ENCODE assay signal across 8 cellular contexts in genomic region chr19:35717665-35718344, GRCh38. TPM values are rescaled to one million over a fixed set of nuclear protein-coding genes. Genes with fewer than 3 reads are reported as not detected.
DNase-seq lines count a peak whose midpoint lies in the region; ATAC-seq and TF ChIP-seq lines count a peak whose summit lies in the region.

A gene with protein sequence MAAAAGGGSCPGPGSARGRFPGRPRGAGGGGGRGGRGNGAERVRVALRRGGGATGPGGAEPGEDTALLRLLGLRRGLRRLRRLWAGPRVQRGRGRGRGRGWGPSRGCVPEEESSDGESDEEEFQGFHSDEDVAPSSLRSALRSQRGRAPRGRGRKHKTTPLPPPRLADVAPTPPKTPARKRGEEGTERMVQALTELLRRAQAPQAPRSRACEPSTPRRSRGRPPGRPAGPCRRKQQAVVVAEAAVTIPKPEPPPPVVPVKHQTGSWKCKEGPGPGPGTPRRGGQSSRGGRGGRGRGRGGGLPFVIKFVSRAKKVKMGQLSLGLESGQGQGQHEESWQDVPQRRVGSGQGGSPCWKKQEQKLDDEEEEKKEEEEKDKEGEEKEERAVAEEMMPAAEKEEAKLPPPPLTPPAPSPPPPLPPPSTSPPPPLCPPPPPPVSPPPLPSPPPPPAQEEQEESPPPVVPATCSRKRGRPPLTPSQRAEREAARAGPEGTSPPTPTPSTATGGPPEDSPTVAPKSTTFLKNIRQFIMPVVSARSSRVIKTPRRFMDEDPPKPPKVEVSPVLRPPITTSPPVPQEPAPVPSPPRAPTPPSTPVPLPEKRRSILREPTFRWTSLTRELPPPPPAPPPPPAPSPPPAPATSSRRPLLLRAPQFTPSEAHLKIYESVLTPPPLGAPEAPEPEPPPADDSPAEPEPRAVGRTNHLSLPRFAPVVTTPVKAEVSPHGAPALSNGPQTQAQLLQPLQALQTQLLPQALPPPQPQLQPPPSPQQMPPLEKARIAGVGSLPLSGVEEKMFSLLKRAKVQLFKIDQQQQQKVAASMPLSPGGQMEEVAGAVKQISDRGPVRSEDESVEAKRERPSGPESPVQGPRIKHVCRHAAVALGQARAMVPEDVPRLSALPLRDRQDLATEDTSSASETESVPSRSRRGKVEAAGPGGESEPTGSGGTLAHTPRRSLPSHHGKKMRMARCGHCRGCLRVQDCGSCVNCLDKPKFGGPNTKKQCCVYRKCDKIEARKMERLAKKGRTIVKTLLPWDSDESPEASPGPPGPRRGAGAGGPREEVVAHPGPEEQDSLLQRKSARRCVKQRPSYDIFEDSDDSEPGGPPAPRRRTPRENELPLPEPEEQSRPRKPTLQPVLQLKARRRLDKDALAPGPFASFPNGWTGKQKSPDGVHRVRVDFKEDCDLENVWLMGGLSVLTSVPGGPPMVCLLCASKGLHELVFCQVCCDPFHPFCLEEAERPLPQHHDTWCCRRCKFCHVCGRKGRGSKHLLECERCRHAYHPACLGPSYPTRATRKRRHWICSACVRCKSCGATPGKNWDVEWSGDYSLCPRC (N-terminal part only) (plus strand): TSS chr19:35718003. CDS start chr19:35718019, 16 bp downstream.

- H3K4me3 Mint-ChIP-seq in Caco-2 (ENCODE audit: unreplicated experiment), result peak within 1 kb of the TSS; percentile 81

- H3K36me3 ChIP-seq in Caco-2 (ENCODE audit: control insufficient read depth, insufficient read depth, low read length) (peaks cover 1% of the 10 kb centered on the region; the same call in 1 of the 2 replicates), hepatocyte (replicated peaks; ENCODE audit: insufficient read depth, low read depth) (no peaks in the 10 kb centered on the region), gastrocnemius medialis (peaks cover 0 to 29% of the 10 kb centered on the region in 2 donors)

- peaks cover 34% of the 10 kb centered on the region for H3K36me3 Mint-ChIP-seq in Caco-2 (ENCODE audit: insufficient read depth, unreplicated experiment)

- H3K9me3 Mint-ChIP-seq in Caco-2 (ENCODE audit: unreplicated experiment), result no peaks in the 10 kb centered on the region

- TF ChIP-seq CTCF in Caco-2 (IDR thresholded peaks at IDR 0.05; ENCODE audit: insufficient read depth in 1 of 2, low read depth in 1 of 2, low read length in 1 of 2, severe bottlenecking in 1 of 2, unreplicated experiment in 1 of 2) (no peak), hepatocyte (IDR thresholded peaks at IDR 0.05; ENCODE audit: poor library complexity) (no peak), gastrocnemius medialis (IDR thresholded peaks at IDR 0.05 in 4 of 5, conservative IDR thresholded peaks at IDR 0.05 in 1 of 5) (no peak)

- no peak for TF ChIP-seq POLR2A in gastrocnemius medialis (IDR thresholded peaks at IDR 0.05)

- H2AFZ ChIP-seq in hepatocyte, result peak within 1 kb of the TSS; percentile 81

- CTCF ChIA-PET in Caco-2 (lab: Charles Lee), result no interaction called here

- peaks cover 49% of the 10 kb centered on the region for H3K79me2 ChIP-seq in hepatocyte

- H3K4me3 ChIP-seq in Caco-2 (ENCODE audit: low read depth, low read length) (peak within 1 kb of the TSS; percentile 91), hepatocyte (peak within 1 kb of the TSS; percentile 96), gastrocnemius medialis (peak within 1 kb of the TSS; percentile 92 to 99 (median 96))

- peak within 1 kb of the TSS; percentile 89 for H3K4me2 ChIP-seq in hepatocyte

- H3K27me3 ChIP-seq in Caco-2 (replicated peaks; ENCODE audit: control insufficient read depth, insufficient read depth, low read length), result no peaks in the 10 kb centered on the region
- no peaks in the 10 kb centered on the region for H3K27me3 ChIP-seq in hepatocyte
- H3K27me3 ChIP-seq in gastrocnemius medialis, result no peaks in the 10 kb centered on the region

- 1% methylated on average over 24 of the region's 109 CpGs for WGBS in hepatocyte (ENCODE audit: low lambda C conversion rate, missing lambda C conversion rate)

- H3K4me1 Mint-ChIP-seq in Caco-2 (ENCODE audit: low read depth, unreplicated experiment), result peaks cover 16% of the 10 kb centered on the region

- H3K4me1 ChIP-seq in Caco-2 (peaks cover 8% of the 10 kb centered on the region), hepatocyte (ENCODE audit: insufficient read depth) (peaks cover 15% of the 10 kb centered on the region), gastrocnemius medialis (peaks cover 21 to 25% of the 10 kb centered on the region in 2 donors)

- no peaks in the 10 kb centered on the region for H3K27me3 Mint-ChIP-seq in Caco-2 (ENCODE audit: insufficient read depth, unreplicated experiment)

- no TSS peak for BruUV-seq in Caco-2 (replicated peaks; lab: Mats Ljungman, UMichigan)

- H4K20me1 ChIP-seq in hepatocyte (ENCODE audit: insufficient read depth, poor library complexity, severe bottlenecking), result peaks cover 25% of the 10 kb centered on the region

- H3K27ac ChIP-seq in hepatocyte, result peak within 1 kb of the TSS; percentile 89
- peak within 1 kb of the TSS; percentile 89 to 95 (median 93) for H3K27ac ChIP-seq in gastrocnemius medialis

- ATAC-seq in GM21786 (IDR thresholded peaks at IDR 0.05; ENCODE audit: unreplicated experiment), result peak; percentile 32
- peak; percentile 70 to 71 for ATAC-seq in gastrocnemius medialis

- H3K9me2 ChIP-seq in hepatocyte (replicated peaks; ENCODE audit: insufficient read depth), result no peaks in the 10 kb centered on the region

- intact Hi-C loops in Caco-2 (cut with micrococcal nuclease; ENCODE audit: unreplicated experiment) (loop anchor here (1.0 to 5.0 kb wide), 8 partner anchors 16 to 213 kb away; partner anchors contain the start of genes COX6B1 and LIN37), gastrocnemius medialis (cut with DNase I; ENCODE audit: low total_unique reads) (loop anchor here (1.0 to 2.0 kb wide), 8 partner anchors 16 to 213 kb away; partner anchors contain the start of genes COX6B1, PSENEN, TMEM147 and U2AF1L4)

- peak within 1 kb of the TSS; percentile 82 for H3K27ac Mint-ChIP-seq in Caco-2 (ENCODE audit: unreplicated experiment)

- DNase-seq in Caco-2 (peak in 1 of 2 experiments; percentile 98), NCI-H2196 treated with DMSO at 0.1 percent for 48 hours (lab: John Stamatoyannopoulos, UW; ENCODE audit: unreplicated experiment) (peak; percentile 91), amygdala (lab: John Stamatoyannopoulos, UW) (peak in 29 of 56 donors; percentile 47 to 98 (median 90)), hepatocyte (ENCODE audit: low spot score) (peak; percentile 98), gastrocnemius medialis (peak; percentile 92 to 95), GDM1 (lab: John Stamatoyannopoulos, UW) (no peak)
- DNase-seq in activated effector memory CD4-positive, alpha-beta T cell treated with Interleukin-2 at 50 U/mL for 16 hours, result no peak

- POLR2A ChIA-PET in Caco-2 (lab: Charles Lee), result interaction anchor here (1.0 kb wide), 1 partner anchor 22 kb away, joined by 4 read pairs; no protein-coding TSS in a partner anchor

- in situ Hi-C loops in gastrocnemius medialis (cut with MboI; ENCODE audit: low sequenced_read_pairs in 4 of 4), result loop anchor here in 3 of 4 donors (10.0 to 25.0 kb wide), 3 partner anchors 173 to 217 kb away; partner anchors contain the start of genes TMEM147 (in 2 of the 3), GAPDHS (in 1 of the 3), LRFN3 (in 1 of the 3) and SBSN (in 1 of the 3)

- H3K9me3 ChIP-seq in Caco-2 (no peaks in the 10 kb centered on the region), hepatocyte (ENCODE audit: low read depth) (no peaks in the 10 kb centered on the region), gastrocnemius medialis (no peaks in the 10 kb centered on the region)

RNA-seq across cellular contexts. Expression of the gene that starts here (rescaled TPM):
- total RNA-seq in Caco-2 (2022) (54.2 and 62.6 TPM in 2 replicates), hepatocyte (6.9 and 12.8 TPM in 2 replicates), gastrocnemius medialis (10 to 100 TPM in 3 of 4 donors, 1 to 10 TPM in 1; 9.3 to 39.0 (median 16.8) TPM)
- 9.3 and 10.7 TPM in 2 replicates for polyA plus RNA-seq in hepatocyte

Comparison
In these comparisons a context has a peak if more than half of its experiments do, and no peak if none do; other contexts are left out.
1. DNase-seq: peak in NCI-H2196 treated with DMSO at 0.1 percent for 48 hours (single experiment), amygdala (29 of 56), hepatocyte (single experiment) and gastrocnemius medialis (2 of 2); none in activated effector memory CD4-positive, alpha-beta T cell treated with Interleukin-2 at 50 U/mL for 16 hours (single experiment) and GDM1 (single experiment).
2. Peak in every context shown above with its lines, with median percentiles within 50 percentile points of each other: H3K4me3 ChIP-seq.